8 cellular contexts compared by ENCODE assay signal in genomic region chr1:148263128-148263905, GRCh38.
DNase-seq lines count a peak whose midpoint lies in the region; ATAC-seq and TF ChIP-seq lines count a peak whose summit lies in the region.

No MANE protein-coding gene starts in this region.

- POLR2A ChIA-PET in BJ (lab: Charles Lee), result no interaction called here

- DNase-seq in BJ (ENCODE audit: low read depth), result no peak
- peak; percentile 43 for DNase-seq in astrocyte of the cerebellum (ENCODE audit: low read depth)
- DNase-seq in iPS DF 19.7 (ENCODE audit: low read depth, low spot score), result peak; percentile 99
- peak; percentile 71 for DNase-seq in sigmoid colon

- H3K27me3 ChIP-seq in BJ (ENCODE audit: control insufficient read depth, insufficient read depth, low read length) (peaks cover 10% of the 10 kb centered on the region), sigmoid colon (peaks cover 0 to 25% (median 7%) of the 10 kb centered on the region in 3 donors)

- peak overlapping the region in 3 of 4 donors; percentile 15 to 52 (median 38) for H3K27ac ChIP-seq in sigmoid colon

- no peaks in the 10 kb centered on the region for H3K9me3 Mint-ChIP-seq in IgD-negative memory B cell
- no peaks in the 10 kb centered on the region for H3K9me3 Mint-ChIP-seq in T-helper 1 cell treated with Interleukin-12 subunit alpha and Interleukin-12 subunit beta and Interleukin-4 antibody, amounts not matched to agents 30 μg/mL and 1 μg/mL, for 36 hours

- peaks cover 7 to 11% (median 9%) of the 10 kb centered on the region in 3 donors for H3K4me1 Mint-ChIP-seq in IgD-negative memory B cell
- peaks cover 15% of the 10 kb centered on the region for H3K4me1 Mint-ChIP-seq in T-helper 1 cell treated with Interleukin-12 subunit alpha and Interleukin-12 subunit beta and Interleukin-4 antibody, amounts not matched to agents 30 μg/mL and 1 μg/mL, for 36 hours (ENCODE audit: low read depth)

- CTCF ChIA-PET in BJ (lab: Yijun Ruan, JAX), result no interaction called here

- TF ChIP-seq POLR2A in sigmoid colon (IDR thresholded peaks at IDR 0.05), result peak in 1 of 2 donors; percentile 71

- no peaks in the 10 kb centered on the region for H3K9me3 ChIP-seq in sigmoid colon

- H3K4me3 ChIP-seq in BJ (ENCODE audit: low read depth, low read length), result peak overlapping the region; percentile 38
- H3K4me3 ChIP-seq in astrocyte of the cerebellum (ENCODE audit: low read depth, low read length), result peak overlapping the region; percentile 46
- H3K4me3 ChIP-seq in sigmoid colon, result peak overlapping the region; percentile 40 to 54 (median 47)

- H3K27me3 Mint-ChIP-seq in IgD-negative memory B cell, result peaks cover 7% of the 10 kb centered on the region
- peaks cover 29% of the 10 kb centered on the region for H3K27me3 Mint-ChIP-seq in T-helper 1 cell treated with Interleukin-12 subunit alpha and Interleukin-12 subunit beta and Interleukin-4 antibody, amounts not matched to agents 30 μg/mL and 1 μg/mL, for 36 hours (ENCODE audit: low read depth)

- in situ Hi-C loops in astrocyte of the cerebellum (cut with HindIII; ENCODE audit: low sequenced_read_pairs), result no loop called here

- ATAC-seq in GM19351 (IDR thresholded peaks at IDR 0.05; ENCODE audit: unreplicated experiment), result peak; percentile 76
- no peak for ATAC-seq in GM18861 (IDR thresholded peaks at IDR 0.05; ENCODE audit: unreplicated experiment)

- H3K36me3 ChIP-seq in BJ (ENCODE audit: control insufficient read depth, insufficient read depth, low read length) (no peaks in the 10 kb centered on the region), sigmoid colon (no peaks in the 10 kb centered on the region)

- 1% methylated on average over 43 of the region's 43 CpGs for WGBS in sigmoid colon, 2 donors

- H3K36me3 Mint-ChIP-seq in IgD-negative memory B cell, result no peaks in the 10 kb centered on the region
- no peaks in the 10 kb centered on the region for H3K36me3 Mint-ChIP-seq in T-helper 1 cell treated with Interleukin-12 subunit alpha and Interleukin-12 subunit beta and Interleukin-4 antibody, amounts not matched to agents 30 μg/mL and 1 μg/mL, for 36 hours (ENCODE audit: low read depth)

- no peak for TF ChIP-seq EP300 in sigmoid colon (IDR thresholded peaks at IDR 0.05)

- intact Hi-C loops in sigmoid colon (cut with DNase I), result no loop called here

- TF ChIP-seq CTCF in BJ (IDR thresholded peaks at IDR 0.05; ENCODE audit: insufficient read depth, low read depth, low read length) (no peak), astrocyte of the cerebellum (IDR thresholded peaks at IDR 0.05; ENCODE audit: low read depth, low read length, missing control alignments) (no peak), sigmoid colon (IDR thresholded peaks at IDR 0.05) (no peak)

- H3K27ac Mint-ChIP-seq in IgD-negative memory B cell, result peak overlapping the region; percentile 80 to 100 (median 98)
- H3K27ac Mint-ChIP-seq in T-helper 1 cell treated with Interleukin-12 subunit alpha and Interleukin-12 subunit beta and Interleukin-4 antibody, amounts not matched to agents 30 μg/mL and 1 μg/mL, for 36 hours, result peak overlapping the region; percentile 77

- H3K4me1 ChIP-seq in sigmoid colon, result peaks cover 0 to 16% (median 11%) of the 10 kb centered on the region in 4 donors

- peak overlapping the region; percentile 83 to 98 (median 94) for H3K4me3 Mint-ChIP-seq in IgD-negative memory B cell
- peak overlapping the region; percentile 87 for H3K4me3 Mint-ChIP-seq in T-helper 1 cell treated with Interleukin-12 subunit alpha and Interleukin-12 subunit beta and Interleukin-4 antibody, amounts not matched to agents 30 μg/mL and 1 μg/mL, for 36 hours
